Comparison of ENCODE assay signal across 8 cellular contexts in genomic region chr22:47236718-47237117, GRCh38.
"Had no signal": no experiment of that assay in that cellular context is flagged by ENCODE, and none has a peak within 500 bp of the region (broad histone marks: within the 10 kb centered on the region; RNA-seq: fewer than 3 reads in every experiment).

No MANE protein-coding gene starts in this region.

- H3K9me3 Mint-ChIP-seq: GM23338 had no signal

- H2AFZ ChIP-seq: GM23338 had no signal

- H3K27ac Mint-ChIP-seq: GM23338 had no signal

- H3K4me2 ChIP-seq: GM23338 had no signal

- H3K4me1 ChIP-seq: HAP-1 had no signal

- H3K4me3 Mint-ChIP-seq: GM23338 had no signal

- H3K36me3 ChIP-seq: HAP-1 had no signal

- FAIRE-seq: H1, H54, K562 had no signal

- H3K9me3 ChIP-seq: HAP-1 had no signal

- H3K4me1 Mint-ChIP-seq: GM23338 had no signal

- DNase-seq: IMR-90, KG1 had no signal

- ATAC-seq: GM23338, HCT116, K562 had no signal

- H3K4me3 ChIP-seq: GM23338, HAP-1, K562 had no signal
